In genomic region chr5:154031923-154032489, GRCh38 we compare ENCODE assay signal across 1 cellular context.
TF ChIP-seq lines count a peak whose summit lies in the region.

No MANE protein-coding gene starts in this region.

TF ChIP-seq in GM12878, 131 proteins besides CTCF, POLR2A, EP300 and RAD21 (continued from another document):
- no peak for TF ChIP-seq WRNIP1 (IDR thresholded peaks at IDR 0.05; ENCODE audit: borderline replicate concordance, low read depth, low read length)
- TF ChIP-seq GABPA (IDR thresholded peaks at IDR 0.05; ENCODE audit: low read depth): no peak
- no peak for TF ChIP-seq CBX5 (IDR thresholded peaks at IDR 0.05; ENCODE audit: low read depth)
